8 cellular contexts compared by ENCODE assay signal in genomic region chr2:191637182-191638078, GRCh38. TPM values are rescaled to one million over a fixed set of nuclear protein-coding genes. Genes with fewer than 3 reads are reported as not detected.
DNase-seq lines count a peak whose midpoint lies in the region; ATAC-seq and TF ChIP-seq lines count a peak whose summit lies in the region.

No MANE protein-coding gene starts in this region.

- H3K36me3 ChIP-seq in esophagus squamous epithelium (no peaks in the 10 kb centered on the region), upper lobe of right lung (no peaks in the 10 kb centered on the region)

- ATAC-seq in GM18517 (IDR thresholded peaks at IDR 0.05; ENCODE audit: unreplicated experiment) = peak; percentile 73
- peak; percentile 68 for ATAC-seq in HG02943 (IDR thresholded peaks at IDR 0.05; ENCODE audit: low read depth, unreplicated experiment)
- ATAC-seq in upper lobe of right lung = peak; percentile 86

- H3K4me3 ChIP-seq in esophagus squamous epithelium (no peak overlapping the region), upper lobe of right lung (no peak overlapping the region), dorsolateral prefrontal cortex (no peak overlapping the region)

- H3K27ac ChIP-seq in 22Rv1 (peak overlapping the region; percentile 70), esophagus squamous epithelium (peak overlapping the region; percentile 41 to 78 (median 56)), upper lobe of right lung (peak overlapping the region; percentile 60), dorsolateral prefrontal cortex (peak overlapping the region in 1 of 59 donors; percentile 15)

- intact Hi-C loops in esophagus squamous epithelium (cut with DNase I) (no loop called here), upper lobe of right lung (cut with DNase I) (no loop called here), dorsolateral prefrontal cortex (cut with DNase I) (no loop called here)

- DNase-seq in RKO (ENCODE audit: low spot score) (peak; percentile 91), esophagus squamous epithelium (lab: John Stamatoyannopoulos, UW) (no peak), upper lobe of right lung (no peak), iPS-NIHi7 (ENCODE audit: extremely low spot score) (no peak), dorsolateral prefrontal cortex (no peak)

- H3K27me3 ChIP-seq in esophagus squamous epithelium = no peaks in the 10 kb centered on the region
- H3K27me3 ChIP-seq in upper lobe of right lung = no peaks in the 10 kb centered on the region
- peaks cover 0 to 4% (median 0%) of the 10 kb centered on the region in 45 donors for H3K27me3 ChIP-seq in dorsolateral prefrontal cortex

- H3K4me1 ChIP-seq in esophagus squamous epithelium = peaks cover 16 to 24% (median 21%) of the 10 kb centered on the region in 3 donors
- peaks cover 20% of the 10 kb centered on the region for H3K4me1 ChIP-seq in upper lobe of right lung

- no peaks in the 10 kb centered on the region for H3K9me3 ChIP-seq in esophagus squamous epithelium
- H3K9me3 ChIP-seq in upper lobe of right lung = no peaks in the 10 kb centered on the region

- TF ChIP-seq CTCF in 22Rv1 (IDR thresholded peaks at IDR 0.05) (no peak), esophagus squamous epithelium (IDR thresholded peaks at IDR 0.05) (no peak), upper lobe of right lung (IDR thresholded peaks at IDR 0.05) (no peak), dorsolateral prefrontal cortex (IDR thresholded peaks at IDR 0.05 in 54 of 56, conservative IDR thresholded peaks at IDR 0.05 in 2 of 56; ENCODE audit: low read depth in 1 of 56, partially characterized antibody in 56 of 56) (no peak)

- TF ChIP-seq POLR2A in esophagus squamous epithelium (IDR thresholded peaks at IDR 0.05) = no peak

- 65 to 71% methylated on average over 4 to 6 of the region's 6 CpGs for WGBS in esophagus squamous epithelium, 2 donors

RNA-seq across cellular contexts. Expression of gene NABP1, which starts 40.5 kb away (rescaled TPM):
- total RNA-seq in esophagus squamous epithelium (10 to 100 TPM; 13.8 to 50.3 (median 23.9) TPM), upper lobe of right lung (50.2 TPM), dorsolateral prefrontal cortex (10 to 100 TPM in 15 of 120 experiments, 1 to 10 TPM in 105; 3.6 to 18.7 (median 7.0) TPM)
